In the genomic region with DNA sequence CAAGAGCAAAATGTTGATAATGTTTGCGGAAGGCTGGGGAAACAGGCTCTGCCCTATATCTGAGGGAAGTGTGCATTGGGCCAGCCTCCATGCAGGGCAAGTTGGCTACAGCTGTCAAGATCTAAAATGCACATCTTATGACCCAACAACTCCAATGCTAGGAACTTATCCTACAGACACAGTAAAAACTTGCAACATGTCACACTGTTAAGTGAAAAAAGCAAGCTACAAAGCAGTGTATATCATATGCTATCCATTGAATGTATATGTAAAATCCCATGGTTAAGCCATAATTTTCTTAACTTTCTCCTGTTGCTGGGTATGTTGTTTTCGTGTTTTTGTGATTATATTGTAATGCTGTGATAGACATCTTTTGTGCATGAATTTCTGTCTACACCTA, we compare ENCODE assay signal across 34 cellular contexts.
"Had no signal": no experiment of that assay in that cellular context is flagged by ENCODE, and none has a peak within 500 bp of the region (broad histone marks: within the 10 kb centered on the region; RNA-seq: fewer than 3 reads in every experiment).

No MANE protein-coding gene starts in this region.

- H3K27me3 ChIP-seq: MG63 had no signal

- H3K36me3 ChIP-seq: MG63 had no signal

- H3K9me3 ChIP-seq: MG63 had no signal

- H3K27ac ChIP-seq: KMS-11 had no signal

- DNase-seq: Karpas-422, Kasumi-1, KG1, MG63, MM.1S, MV-4-11, NCI-H1048, NCI-H1092, NCI-H1092 treated with DMSO at 0.1 percent for 48 hours, NCI-H1105, NCI-H1105 treated with DMSO at 0.1 percent for 48 hours, NCI-H1417, NCI-H1417 treated with DMSO at 0.1 percent for 48 hours, NCI-H1436, NCI-H1436 treated with DMSO at 0.1 percent for 48 hours, NCI-H146, NCI-H1694, NCI-H1694 treated with DMSO at 0.1 percent for 48 hours, NCI-H187, NCI-H187 treated with DMSO at 0.1 percent for 48 hours, NCI-H1930, NCI-H2029, NCI-H2029 treated with DMSO at 0.1 percent for 48 hours, NCI-H2081, NCI-H2081 treated with DMSO at 0.1 percent for 48 hours, NCI-H2107, NCI-H2171, NCI-H2171 treated with DMSO at 0.1 percent for 48 hours, NCI-H2227 treated with DMSO at 0.1 percent for 48 hours, NCI-H226, NCI-H345, NCI-H446, NCI-H446 treated with DMSO at 0.1 percent for 48 hours had no signal

- H3K9ac ChIP-seq: KMS-11 had no signal

- H3K4me3 ChIP-seq: MG63 had no signal

- H3K4me2 ChIP-seq: KMS-11 had no signal
